ENCODE assay signal across 22 cellular contexts in genomic region chr1:224197261-224197600, GRCh38. TPM values are rescaled to one million over a fixed set of nuclear protein-coding genes. Genes with fewer than 3 reads are reported as not detected.
DNase-seq lines count a peak whose midpoint lies in the region; ATAC-seq and TF ChIP-seq lines count a peak whose summit lies in the region.
"Had no signal": no experiment of that assay in that cellular context is flagged by ENCODE, and none has a peak within 500 bp of the region (broad histone marks: within the 10 kb centered on the region; RNA-seq: fewer than 3 reads in every experiment).

No MANE protein-coding gene starts in this region.

- no peak for DNase-seq in activated T-cell treated with anti-CD3 and anti-CD28 coated beads, Interleukin-2, amount 50 U/mL, for 24 hours
- no peak for DNase-seq in activated T-cell treated with anti-CD3 and anti-CD28 coated beads for 4 hours
- DNase-seq in T-helper 17 cell: no peak
- DNase-seq in hepatocyte (ENCODE audit: low spot score): no peak
- peak; percentile 35 for DNase-seq in posterior vena cava (ENCODE audit: low spot score)
- DNase-seq in activated effector memory CD4-positive, alpha-beta T cell treated with Interleukin-2 at 50 U/mL for 16 hours: no peak
- no peak for DNase-seq in C1 segment of cervical spinal cord (lab: John Stamatoyannopoulos, UW)
- DNase-seq: 8988T; CD4-positive, alpha-beta T cell; Kasumi-1; MV-4-11; NCI-H1105; NCI-H1436 treated with DMSO at 0.1 percent for 48 hours; NCI-H1930; NCI-H2107; NCI-H446; NCI-H524 treated with DMSO at 0.1 percent for 48 hours; NCI-H774; SIG-M5 had no signal

- H3K9me3 ChIP-seq in T-helper 17 cell (ENCODE audit: control insufficient read depth, low read length, poor library complexity, severe bottlenecking) (no peaks in the 10 kb centered on the region), hepatocyte (ENCODE audit: low read depth) (no peaks in the 10 kb centered on the region)

- H3K4me1 ChIP-seq in hepatocyte (ENCODE audit: insufficient read depth): no peaks in the 10 kb centered on the region

- H3K36me3 Mint-ChIP-seq in activated T-cell treated with anti-CD3 and anti-CD28 coated beads, Interleukin-2, amount 50 U/mL, for 24 hours (ENCODE audit: low read depth): peaks cover 23% of the 10 kb centered on the region
- no peaks in the 10 kb centered on the region for H3K36me3 Mint-ChIP-seq in T-helper 17 cell (ENCODE audit: low read depth)

- H3K27ac Mint-ChIP-seq in activated T-cell treated with anti-CD3 and anti-CD28 coated beads, Interleukin-2, amount 50 U/mL, for 24 hours: peak overlapping the region; percentile 5
- H3K27ac Mint-ChIP-seq in T-helper 17 cell: peak overlapping the region; percentile 34
- H3K27ac Mint-ChIP-seq: CD4-positive, alpha-beta T cell had no signal

- no peak overlapping the region for H2AFZ ChIP-seq in hepatocyte

- no peaks in the 10 kb centered on the region for H3K9me2 ChIP-seq in hepatocyte (replicated peaks; ENCODE audit: insufficient read depth)

- peak overlapping the region; percentile 69 for H3K27ac ChIP-seq in hepatocyte
- H3K27ac ChIP-seq: HL-60 had no signal

- ATAC-seq in T-helper 17 cell (no peak), HG02763 (IDR thresholded peaks at IDR 0.05; ENCODE audit: unreplicated experiment) (no peak)
- ATAC-seq: K562 had no signal

- no peaks in the 10 kb centered on the region for H3K36me3 ChIP-seq in hepatocyte (replicated peaks; ENCODE audit: insufficient read depth, low read depth)

- peaks cover 18% of the 10 kb centered on the region for H3K4me1 Mint-ChIP-seq in activated T-cell treated with anti-CD3 and anti-CD28 coated beads, Interleukin-2, amount 50 U/mL, for 24 hours (ENCODE audit: low read depth)
- peaks cover 7% of the 10 kb centered on the region for H3K4me1 Mint-ChIP-seq in T-helper 17 cell

- no peak for TF ChIP-seq CTCF in hepatocyte (IDR thresholded peaks at IDR 0.05; ENCODE audit: poor library complexity)

- no peaks in the 10 kb centered on the region for H3K27me3 Mint-ChIP-seq in activated T-cell treated with anti-CD3 and anti-CD28 coated beads, Interleukin-2, amount 50 U/mL, for 24 hours
- no peaks in the 10 kb centered on the region for H3K27me3 Mint-ChIP-seq in T-helper 17 cell
- H3K27me3 Mint-ChIP-seq: CD4-positive, alpha-beta T cell had no signal

- intact Hi-C loops in posterior vena cava (cut with DNase I): no loop called here

- H4K20me1 ChIP-seq in hepatocyte (ENCODE audit: insufficient read depth, poor library complexity, severe bottlenecking): no peaks in the 10 kb centered on the region

- WGBS in hepatocyte (ENCODE audit: low lambda C conversion rate, missing lambda C conversion rate): 77% methylated on average over 3 of the region's 3 CpGs

- H3K4me2 ChIP-seq in hepatocyte: peak overlapping the region; percentile 1

- H3K27me3 ChIP-seq in hepatocyte: no peaks in the 10 kb centered on the region

- no peaks in the 10 kb centered on the region for H3K9me3 Mint-ChIP-seq in activated T-cell treated with anti-CD3 and anti-CD28 coated beads, Interleukin-2, amount 50 U/mL, for 24 hours
- H3K9me3 Mint-ChIP-seq: CD4-positive, alpha-beta T cell had no signal

- peaks cover 4% of the 10 kb centered on the region for H3K79me2 ChIP-seq in hepatocyte

- H3K4me3 ChIP-seq in hepatocyte: no peak overlapping the region
- H3K4me3 ChIP-seq: K562 had no signal

- H3K4me3 Mint-ChIP-seq in activated T-cell treated with anti-CD3 and anti-CD28 coated beads, Interleukin-2, amount 50 U/mL, for 24 hours: no peak overlapping the region
- H3K4me3 Mint-ChIP-seq in T-helper 17 cell: no peak overlapping the region
- H3K4me3 Mint-ChIP-seq: CD4-positive, alpha-beta T cell had no signal

RNA-seq across cellular contexts. Expression of gene DEGS1, which starts 14.2 kb away (rescaled TPM):
- 10 to 100 TPM; 50.7 to 53.8 TPM for total RNA-seq in T-helper 17 cell
- 88.7 and 97.4 TPM in 2 replicates for total RNA-seq in hepatocyte
- polyA plus RNA-seq in hepatocyte: 107 and 109 TPM in 2 replicates
- total RNA-seq in posterior vena cava: 100 to 1,000 TPM in 1 of 2 donors, 10 to 100 TPM in 1; 91.5 to 109 TPM
